In the genomic region with DNA sequence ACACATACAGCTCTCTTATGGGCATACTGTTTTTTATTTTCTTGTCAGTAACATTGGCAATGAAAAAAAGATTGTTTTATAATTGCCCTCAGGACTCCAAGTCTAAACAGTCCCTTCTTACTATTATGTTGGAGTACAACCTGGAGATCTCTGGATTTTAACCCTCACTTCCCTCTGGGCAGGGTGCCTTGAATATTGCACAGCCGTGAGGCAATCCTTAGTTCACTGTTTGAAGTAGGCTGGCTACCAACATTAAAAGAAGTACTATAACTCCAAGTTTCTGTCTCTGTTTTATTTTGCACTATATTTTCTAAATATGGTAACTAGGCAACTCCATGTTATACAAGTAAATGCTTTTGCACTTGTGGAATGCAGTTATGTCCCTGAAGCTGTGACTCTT, we compare ENCODE assay signal across 1 cellular context.
TF ChIP-seq lines count a peak whose summit lies in the region.

No MANE protein-coding gene starts in this region.

TF ChIP-seq in WTC11, 78 proteins besides CTCF, POLR2A, EP300 and RAD21 (continued from another document):
- TF ChIP-seq ZNF425 (CRISPR knock-in tag; conservative IDR thresholded peaks at IDR 0.05), result no peak
- TF ChIP-seq, protein P1, sequence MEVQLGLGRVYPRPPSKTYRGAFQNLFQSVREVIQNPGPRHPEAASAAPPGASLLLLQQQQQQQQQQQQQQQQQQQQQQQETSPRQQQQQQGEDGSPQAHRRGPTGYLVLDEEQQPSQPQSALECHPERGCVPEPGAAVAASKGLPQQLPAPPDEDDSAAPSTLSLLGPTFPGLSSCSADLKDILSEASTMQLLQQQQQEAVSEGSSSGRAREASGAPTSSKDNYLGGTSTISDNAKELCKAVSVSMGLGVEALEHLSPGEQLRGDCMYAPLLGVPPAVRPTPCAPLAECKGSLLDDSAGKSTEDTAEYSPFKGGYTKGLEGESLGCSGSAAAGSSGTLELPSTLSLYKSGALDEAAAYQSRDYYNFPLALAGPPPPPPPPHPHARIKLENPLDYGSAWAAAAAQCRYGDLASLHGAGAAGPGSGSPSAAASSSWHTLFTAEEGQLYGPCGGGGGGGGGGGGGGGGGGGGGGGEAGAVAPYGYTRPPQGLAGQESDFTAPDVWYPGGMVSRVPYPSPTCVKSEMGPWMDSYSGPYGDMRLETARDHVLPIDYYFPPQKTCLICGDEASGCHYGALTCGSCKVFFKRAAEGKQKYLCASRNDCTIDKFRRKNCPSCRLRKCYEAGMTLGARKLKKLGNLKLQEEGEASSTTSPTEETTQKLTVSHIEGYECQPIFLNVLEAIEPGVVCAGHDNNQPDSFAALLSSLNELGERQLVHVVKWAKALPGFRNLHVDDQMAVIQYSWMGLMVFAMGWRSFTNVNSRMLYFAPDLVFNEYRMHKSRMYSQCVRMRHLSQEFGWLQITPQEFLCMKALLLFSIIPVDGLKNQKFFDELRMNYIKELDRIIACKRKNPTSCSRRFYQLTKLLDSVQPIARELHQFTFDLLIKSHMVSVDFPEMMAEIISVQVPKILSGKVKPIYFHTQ (CRISPR knock-in tag; IDR thresholded peaks at IDR 0.05), result no peak
- TF ChIP-seq ATF3 (CRISPR knock-in tag; conservative IDR thresholded peaks at IDR 0.05), result no peak
- no peak for TF ChIP-seq EMX1 (CRISPR knock-in tag; IDR thresholded peaks at IDR 0.05)
- TF ChIP-seq, protein P2, sequence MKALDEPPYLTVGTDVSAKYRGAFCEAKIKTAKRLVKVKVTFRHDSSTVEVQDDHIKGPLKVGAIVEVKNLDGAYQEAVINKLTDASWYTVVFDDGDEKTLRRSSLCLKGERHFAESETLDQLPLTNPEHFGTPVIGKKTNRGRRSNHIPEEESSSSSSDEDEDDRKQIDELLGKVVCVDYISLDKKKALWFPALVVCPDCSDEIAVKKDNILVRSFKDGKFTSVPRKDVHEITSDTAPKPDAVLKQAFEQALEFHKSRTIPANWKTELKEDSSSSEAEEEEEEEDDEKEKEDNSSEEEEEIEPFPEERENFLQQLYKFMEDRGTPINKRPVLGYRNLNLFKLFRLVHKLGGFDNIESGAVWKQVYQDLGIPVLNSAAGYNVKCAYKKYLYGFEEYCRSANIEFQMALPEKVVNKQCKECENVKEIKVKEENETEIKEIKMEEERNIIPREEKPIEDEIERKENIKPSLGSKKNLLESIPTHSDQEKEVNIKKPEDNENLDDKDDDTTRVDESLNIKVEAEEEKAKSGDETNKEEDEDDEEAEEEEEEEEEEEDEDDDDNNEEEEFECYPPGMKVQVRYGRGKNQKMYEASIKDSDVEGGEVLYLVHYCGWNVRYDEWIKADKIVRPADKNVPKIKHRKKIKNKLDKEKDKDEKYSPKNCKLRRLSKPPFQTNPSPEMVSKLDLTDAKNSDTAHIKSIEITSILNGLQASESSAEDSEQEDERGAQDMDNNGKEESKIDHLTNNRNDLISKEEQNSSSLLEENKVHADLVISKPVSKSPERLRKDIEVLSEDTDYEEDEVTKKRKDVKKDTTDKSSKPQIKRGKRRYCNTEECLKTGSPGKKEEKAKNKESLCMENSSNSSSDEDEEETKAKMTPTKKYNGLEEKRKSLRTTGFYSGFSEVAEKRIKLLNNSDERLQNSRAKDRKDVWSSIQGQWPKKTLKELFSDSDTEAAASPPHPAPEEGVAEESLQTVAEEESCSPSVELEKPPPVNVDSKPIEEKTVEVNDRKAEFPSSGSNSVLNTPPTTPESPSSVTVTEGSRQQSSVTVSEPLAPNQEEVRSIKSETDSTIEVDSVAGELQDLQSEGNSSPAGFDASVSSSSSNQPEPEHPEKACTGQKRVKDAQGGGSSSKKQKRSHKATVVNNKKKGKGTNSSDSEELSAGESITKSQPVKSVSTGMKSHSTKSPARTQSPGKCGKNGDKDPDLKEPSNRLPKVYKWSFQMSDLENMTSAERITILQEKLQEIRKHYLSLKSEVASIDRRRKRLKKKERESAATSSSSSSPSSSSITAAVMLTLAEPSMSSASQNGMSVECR (CRISPR knock-in tag; IDR thresholded peaks at IDR 0.05; ENCODE audit: borderline replicate concordance), result no peak
- no peak for TF ChIP-seq SMAD4 (CRISPR knock-in tag; IDR thresholded peaks at IDR 0.05)
